In genomic region chr3:55531266-55531665, GRCh38 we compare ENCODE assay signal across 1 cellular context.
TF ChIP-seq lines count a peak whose summit lies in the region.

No MANE protein-coding gene starts in this region.

TF ChIP-seq in WTC11, 78 proteins besides CTCF, POLR2A, EP300 and RAD21 (continued from another document):
- TF ChIP-seq, protein P1, sequence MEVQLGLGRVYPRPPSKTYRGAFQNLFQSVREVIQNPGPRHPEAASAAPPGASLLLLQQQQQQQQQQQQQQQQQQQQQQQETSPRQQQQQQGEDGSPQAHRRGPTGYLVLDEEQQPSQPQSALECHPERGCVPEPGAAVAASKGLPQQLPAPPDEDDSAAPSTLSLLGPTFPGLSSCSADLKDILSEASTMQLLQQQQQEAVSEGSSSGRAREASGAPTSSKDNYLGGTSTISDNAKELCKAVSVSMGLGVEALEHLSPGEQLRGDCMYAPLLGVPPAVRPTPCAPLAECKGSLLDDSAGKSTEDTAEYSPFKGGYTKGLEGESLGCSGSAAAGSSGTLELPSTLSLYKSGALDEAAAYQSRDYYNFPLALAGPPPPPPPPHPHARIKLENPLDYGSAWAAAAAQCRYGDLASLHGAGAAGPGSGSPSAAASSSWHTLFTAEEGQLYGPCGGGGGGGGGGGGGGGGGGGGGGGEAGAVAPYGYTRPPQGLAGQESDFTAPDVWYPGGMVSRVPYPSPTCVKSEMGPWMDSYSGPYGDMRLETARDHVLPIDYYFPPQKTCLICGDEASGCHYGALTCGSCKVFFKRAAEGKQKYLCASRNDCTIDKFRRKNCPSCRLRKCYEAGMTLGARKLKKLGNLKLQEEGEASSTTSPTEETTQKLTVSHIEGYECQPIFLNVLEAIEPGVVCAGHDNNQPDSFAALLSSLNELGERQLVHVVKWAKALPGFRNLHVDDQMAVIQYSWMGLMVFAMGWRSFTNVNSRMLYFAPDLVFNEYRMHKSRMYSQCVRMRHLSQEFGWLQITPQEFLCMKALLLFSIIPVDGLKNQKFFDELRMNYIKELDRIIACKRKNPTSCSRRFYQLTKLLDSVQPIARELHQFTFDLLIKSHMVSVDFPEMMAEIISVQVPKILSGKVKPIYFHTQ (CRISPR knock-in tag; IDR thresholded peaks at IDR 0.05): no peak
- no peak for TF ChIP-seq JAZF1 (CRISPR knock-in tag; IDR thresholded peaks at IDR 0.05)
- TF ChIP-seq ZNF317 (CRISPR knock-in tag; IDR thresholded peaks at IDR 0.05; ENCODE audit: borderline replicate concordance, low read depth): no peak
